In genomic region chr5:169686137-169686536, GRCh38 we compare ENCODE assay signal across 8 cellular contexts. TPM values are rescaled to one million over a fixed set of nuclear protein-coding genes. Genes with fewer than 3 reads are reported as not detected.
DNase-seq lines count a peak whose midpoint lies in the region; ATAC-seq, FAIRE-seq and TF ChIP-seq lines count a peak whose summit lies in the region.
"Had no signal": no experiment of that assay in that cellular context is flagged by ENCODE, and none has a peak within 500 bp of the region (broad histone marks: within the 10 kb centered on the region; RNA-seq: fewer than 3 reads in every experiment).

No MANE protein-coding gene starts in this region.

- no peak for TF ChIP-seq RAD21 in GM12878 (IDR thresholded peaks at IDR 0.05; ENCODE audit: insufficient read depth, low read depth, low read length)

- no peak overlapping the region for H3K9ac ChIP-seq in GM12878 (ENCODE audit: control insufficient read depth, insufficient read depth, low read length)

- SMC1A ChIA-PET in GM12878 (lab: Charles Lee; ENCODE audit: uncharacterized antibody, unreplicated experiment): interaction anchor here (1.2 to 2.0 kb wide), 2 partner anchors 11 to 103 kb away, joined by 4 to 5 read pairs; partner anchors contain the start of gene SPDL1

- no peak for TF ChIP-seq POLR2A in GM12878 (IDR thresholded peaks at IDR 0.05; ENCODE audit: low read depth, low read length)

- H3K36me3 ChIP-seq in GM12878 (ENCODE audit: control insufficient read depth in 2 of 2, insufficient read depth in 2 of 2, low read length in 1 of 2): peaks cover 27 to 58% of the 10 kb centered on the region in 2 experiments
- H3K36me3 ChIP-seq: vagina had no signal

- CTCF ChIA-PET in GM12878 (lab: Yijun Ruan, JAX): interaction anchor here (1.4 to 1.9 kb wide), 2 partner anchors 8 to 294 kb away, joined by 3 to 5 read pairs; partner anchors contain the start of gene INSYN2B

- FAIRE-seq in GM12878 (lab: Jason Lieb, UNC): no peak

- no peak for TF ChIP-seq EP300 in GM12878 (IDR thresholded peaks at IDR 0.05; ENCODE audit: borderline replicate concordance in 1 of 2, control insufficient read depth in 1 of 2, low read depth in 2 of 2, low read length in 2 of 2)

- no peak for TF ChIP-seq CTCF in GM12878 (IDR thresholded peaks at IDR 0.05 in 2 of 3, conservative IDR thresholded peaks at IDR 0.05 in 1 of 3; ENCODE audit: control insufficient read depth in 2 of 3, extremely low read depth in 1 of 3, insufficient read depth in 1 of 3, low read depth in 3 of 3, low read length in 3 of 3)

- POLR2A ChIA-PET in GM12878 (lab: Charles Lee): interaction anchor here (0.6 kb wide), 1 partner anchor 188 kb away, joined by 3 read pairs; no protein-coding TSS in a partner anchor

- BruUV-seq in GM12878 (replicated peaks; lab: Mats Ljungman, UMichigan): no TSS peak

- H3K27ac ChIP-seq in GM12878 (ENCODE audit: control insufficient read depth, insufficient read depth): 0 out of 2 replicates have a peak overlapping the region, but pooled peaks have one; percentile 15
- H3K27ac ChIP-seq: vagina had no signal

- no peaks in the 10 kb centered on the region for H4K20me1 ChIP-seq in GM12878 (ENCODE audit: control insufficient read depth, insufficient read depth)

- ATAC-seq in GM18861 (IDR thresholded peaks at IDR 0.05; ENCODE audit: unreplicated experiment): peak; percentile 79
- peak; percentile 94 for ATAC-seq in GM21447 (IDR thresholded peaks at IDR 0.05; ENCODE audit: unreplicated experiment)
- peak; percentile 78 for ATAC-seq in HG03175 (IDR thresholded peaks at IDR 0.05; ENCODE audit: unreplicated experiment)
- peak; percentile 80 for ATAC-seq in GM12878

- no peaks in the 10 kb centered on the region for H3K79me2 ChIP-seq in GM12878 (ENCODE audit: control insufficient read depth, insufficient read depth, low read length)

- DNase-seq in GM12878 (ENCODE audit: low read depth, low spot score) (no peak), NCI-H1092 treated with DMSO at 0.1 percent for 48 hours (lab: John Stamatoyannopoulos, UW) (no peak), NCI-H1436 (lab: John Stamatoyannopoulos, UW) (no peak), NCI-H526 treated with DMSO at 0.1 percent for 48 hours (lab: John Stamatoyannopoulos, UW) (no peak)

- WGBS in GM12878 (ENCODE audit: insufficient coverage, insufficient replicate concordance, low lambda C conversion rate, missing lambda C conversion rate): 0% methylated on average over 5 of the region's 5 CpGs

- intact Hi-C loops in GM12878 (cut with micrococcal nuclease; ENCODE audit: unreplicated experiment): no loop called here

- no peaks in the 10 kb centered on the region for H3K9me3 ChIP-seq in GM12878 (replicated peaks; ENCODE audit: control insufficient read depth, insufficient read depth, low read length)
- H3K9me3 ChIP-seq: vagina had no signal

- no peak overlapping the region for H3K4me3 ChIP-seq in GM12878
- H3K4me3 ChIP-seq: vagina had no signal

- no peak overlapping the region for H3K4me2 ChIP-seq in GM12878 (ENCODE audit: control insufficient read depth, insufficient read depth)

- RAD21 ChIA-PET in GM12878 (lab: Charles Lee; ENCODE audit: unreplicated experiment): interaction anchor here (0.6 kb wide), 1 partner anchor 21 kb away, joined by 3 read pairs; no protein-coding TSS in a partner anchor

- no peak overlapping the region for H2AFZ ChIP-seq in GM12878 (ENCODE audit: control insufficient read depth, low read depth, low read length)

- no peaks in the 10 kb centered on the region for H3K27me3 ChIP-seq in GM12878 (replicated peaks in 1 of 2; ENCODE audit: control insufficient read depth in 2 of 2, insufficient read depth in 2 of 2, low read length in 1 of 2)
- H3K27me3 ChIP-seq: vagina had no signal

- in situ Hi-C loops in GM12878 (cut with MboI): no loop called here

- H3K4me1 ChIP-seq in GM12878 (ENCODE audit: control insufficient read depth, insufficient read depth, low read length): peaks cover 2% of the 10 kb centered on the region; the same call in 1 of the 2 replicates
- H3K4me1 ChIP-seq: vagina had no signal

TF ChIP-seq in GM12878, 131 proteins besides CTCF, POLR2A, EP300 and RAD21:
- TF ChIP-seq ZNF217 (IDR thresholded peaks at IDR 0.05) (no peak), MYC (IDR thresholded peaks at IDR 0.05; ENCODE audit: insufficient read depth, insufficient read length, insufficient replicate concordance, low read length, severe bottlenecking) (no peak), PKNOX1 (IDR thresholded peaks at IDR 0.05) (peak; percentile 36; the same call in 1 of the 2 replicates), TCF3 (IDR thresholded peaks at IDR 0.05; ENCODE audit: borderline replicate concordance, insufficient read depth, low read depth, low read length) (0 out of 2 replicates have a peak, but pooled peaks have one; percentile 62), RCOR1 (conservative IDR thresholded peaks at IDR 0.05; ENCODE audit: low read depth, low read length) (no peak), POLR2AphosphoS5 (IDR thresholded peaks at IDR 0.05; ENCODE audit: low read length) (0 out of 2 replicates have a peak, but pooled peaks have one; percentile 23), GATAD2B (conservative IDR thresholded peaks at IDR 0.05; ENCODE audit: low read depth) (no peak)

RNA-seq across cellular contexts. Expression of gene DOCK2, which starts 49.1 kb away (rescaled TPM):
- total RNA-seq in GM12878 (2013; cell fraction: nucleolus; rRNA removed): 746 and 764 TPM in 2 replicates
- total RNA-seq in GM12878 (2014; rRNA removed) (172 and 178 TPM in 2 replicates), GM12878 (2014; rRNA removed; fragmentation: Illumina TruSeq; extraction: Trizol) (125 and 126 TPM in 2 replicates), GM12878 (2021) (179 and 192 TPM in 2 replicates)
- polyA plus RNA-seq in GM12878 (2011; ENCODE audit: low read depth): 75.8 TPM
- polyA plus RNA-seq in GM12878 (2011; rRNA removed) (130 and 171 TPM in 2 replicates), GM12878 (2014; fragmentation: Illumina TruSeq; extraction: Trizol) (123 and 129 TPM in 2 replicates), GM12878 (2014; fragmentation: Nextera tagmentation; extraction: Ambion mirVana) (10 to 100 TPM; 34.2 to 41.6 TPM), GM12878 (2014; rRNA removed) (95.5 and 104 TPM in 2 replicates), GM12878 (2016; fragmentation: Nextera tagmentation; extraction: Ambion mirVana) (100 to 1,000 TPM; 109 to 114 TPM)
- 148 and 150 TPM in 2 replicates for polyA plus RNA-seq in GM12878 (2011; cell fraction: cytosol; rRNA removed)
- 183 and 219 TPM in 2 replicates for polyA plus RNA-seq in GM12878 (2011; cell fraction: nucleus; rRNA removed)
- 87.1 and 104 TPM in 2 replicates for polyA plus RNA-seq in GM12878 (2012)
- polyA minus RNA-seq in GM12878 (2011; rRNA and poly(A)+ RNA removed): 381 and 449 TPM in 2 replicates
- polyA minus RNA-seq in GM12878 (2011; cell fraction: cytosol; rRNA and poly(A)+ RNA removed): 66.6 and 92.6 TPM in 2 replicates
- 411 and 600 TPM in 2 replicates for polyA minus RNA-seq in GM12878 (2011; cell fraction: nucleus; rRNA and poly(A)+ RNA removed)
